ENCODE assay signal across 18 cellular contexts in the genomic region with DNA sequence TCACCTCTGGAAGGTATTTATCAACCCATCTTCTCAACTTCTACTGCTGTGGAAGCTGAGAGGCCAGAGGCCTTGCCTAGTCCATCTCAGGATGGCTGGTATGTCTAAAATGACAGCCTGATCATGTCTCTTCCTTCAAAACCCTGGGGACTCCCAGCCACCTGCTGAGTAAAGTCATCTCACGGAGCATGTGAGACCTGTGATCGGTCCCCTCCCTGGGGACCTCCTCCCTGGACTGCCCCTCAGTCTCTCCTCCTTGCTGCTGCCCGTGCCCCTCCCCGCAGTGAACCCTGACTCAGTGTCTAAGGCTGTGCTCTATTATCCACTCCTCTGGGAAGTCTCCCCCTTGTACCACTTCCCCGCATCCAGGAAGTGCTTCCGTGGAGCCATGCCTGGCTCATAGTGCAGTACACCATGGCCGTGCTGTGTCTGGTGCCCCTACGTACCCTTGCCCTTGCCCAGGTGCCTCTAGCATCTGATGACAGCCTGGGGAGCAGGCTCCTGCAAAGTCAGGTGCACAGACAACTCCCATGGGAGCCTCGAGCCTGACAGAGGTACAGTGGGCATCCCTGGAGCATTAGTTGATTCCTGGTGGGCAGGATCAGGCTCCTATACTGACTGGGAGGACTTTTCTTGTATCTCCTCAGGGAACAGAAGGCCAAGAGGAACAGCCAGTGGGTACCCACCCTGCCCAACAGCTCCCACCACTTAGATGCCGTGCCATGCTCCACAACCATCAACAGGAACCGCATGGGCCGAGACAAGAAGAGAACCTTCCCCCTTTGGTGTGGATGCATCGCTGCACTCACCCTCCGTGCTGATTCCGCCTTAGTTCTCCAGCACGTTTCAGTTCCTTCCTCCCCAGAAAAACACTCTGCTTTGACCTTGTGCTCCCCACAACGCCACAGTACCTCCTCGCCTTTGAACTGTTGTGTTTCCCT. TPM values are rescaled to one million over a fixed set of nuclear protein-coding genes. Genes with fewer than 3 reads are reported as not detected.
DNase-seq lines count a peak whose midpoint lies in the region; ATAC-seq and TF ChIP-seq lines count a peak whose summit lies in the region.
"Had no signal": no experiment of that assay in that cellular context is flagged by ENCODE, and none has a peak within 500 bp of the region (broad histone marks: within the 10 kb centered on the region; RNA-seq: fewer than 3 reads in every experiment).

No MANE protein-coding gene starts in this region.

- H2BK5ac ChIP-seq in trophoblast cell (ENCODE audit: low read depth, low read length, poor library complexity) = no peak overlapping the region

- no peak overlapping the region for H3K18ac ChIP-seq in trophoblast cell (ENCODE audit: low read length)

- no peak overlapping the region for H2BK12ac ChIP-seq in trophoblast cell (ENCODE audit: low read length)

- H4K8ac ChIP-seq in trophoblast cell (ENCODE audit: low read depth, low read length) = no peak overlapping the region

- H3K4me3 Mint-ChIP-seq in activated CD4-positive, alpha-beta T cell treated with anti-CD3 and anti-CD28 coated beads for 36 hours = no peak overlapping the region
- H3K4me3 Mint-ChIP-seq in CD14-positive monocyte = no peak overlapping the region

- H3K23ac ChIP-seq in trophoblast cell (ENCODE audit: low read length) = no peak overlapping the region

- H3K4me1 Mint-ChIP-seq in activated CD4-positive, alpha-beta T cell treated with anti-CD3 and anti-CD28 coated beads for 36 hours = no peaks in the 10 kb centered on the region
- H3K4me1 Mint-ChIP-seq in CD14-positive monocyte = no peaks in the 10 kb centered on the region

- H3K14ac ChIP-seq in trophoblast cell (ENCODE audit: low read length) = no peak overlapping the region

- no peak overlapping the region for H2AFZ ChIP-seq in trophoblast cell (ENCODE audit: insufficient read depth, low read length, poor library complexity)

- peak overlapping the region; percentile 6 for H4K12ac ChIP-seq in trophoblast cell (ENCODE audit: low read depth, low read length)

- H3K4me3 ChIP-seq in trophoblast cell (ENCODE audit: low read depth, low read length) = no peak overlapping the region
- H3K4me3 ChIP-seq: HAP-1, K562 had no signal

- peaks cover 57% of the 10 kb centered on the region for H3K36me3 Mint-ChIP-seq in activated CD4-positive, alpha-beta T cell treated with anti-CD3 and anti-CD28 coated beads for 36 hours (ENCODE audit: low read depth)
- H3K36me3 Mint-ChIP-seq in CD14-positive monocyte = peaks cover 77 to 97% of the 10 kb centered on the region in 2 donors

- CTCF ChIA-PET in activated CD4-positive, alpha-beta T cell treated with anti-CD3 and anti-CD28 coated beads for 36 hours (lab: Charles Lee) = no interaction called here

- H4K91ac ChIP-seq in trophoblast cell (ENCODE audit: low read depth, low read length) = no peak overlapping the region

- no peak overlapping the region for H3K9ac ChIP-seq in trophoblast cell (ENCODE audit: low read length)

- no peaks in the 10 kb centered on the region for H3K27me3 Mint-ChIP-seq in activated CD4-positive, alpha-beta T cell treated with anti-CD3 and anti-CD28 coated beads for 36 hours
- peaks cover 0 to 2% (median 0%) of the 10 kb centered on the region in 3 donors for H3K27me3 Mint-ChIP-seq in CD14-positive monocyte (ENCODE audit: low read depth in 3 of 3)

- no peaks in the 10 kb centered on the region for H3K79me1 ChIP-seq in trophoblast cell (ENCODE audit: low read length)

- H3K9me3 ChIP-seq in trophoblast cell (ENCODE audit: insufficient read depth, low read depth, low read length) = peaks cover 1% of the 10 kb centered on the region
- H3K9me3 ChIP-seq: HAP-1 had no signal

- H3K4me2 ChIP-seq in trophoblast cell (ENCODE audit: low read length) = no peak overlapping the region

- no peaks in the 10 kb centered on the region for H3K79me2 ChIP-seq in trophoblast cell (ENCODE audit: control insufficient read depth, insufficient read depth, low read length, poor library complexity)

- no peak for ATAC-seq in activated CD4-positive, alpha-beta T cell treated with anti-CD3 and anti-CD28 coated beads for 36 hours
- peak; percentile 61 for ATAC-seq in GM21825 (IDR thresholded peaks at IDR 0.05; ENCODE audit: unreplicated experiment)
- ATAC-seq in HG03565 (IDR thresholded peaks at IDR 0.05; ENCODE audit: unreplicated experiment) = peak; percentile 59
- ATAC-seq: K562, left colon had no signal

- H3K9me3 Mint-ChIP-seq in activated CD4-positive, alpha-beta T cell treated with anti-CD3 and anti-CD28 coated beads for 36 hours (ENCODE audit: low read depth) = no peaks in the 10 kb centered on the region
- H3K9me3 Mint-ChIP-seq in CD14-positive monocyte = peaks cover 0 to 3% (median 0%) of the 10 kb centered on the region in 7 donors

- no peak overlapping the region for H3K27ac ChIP-seq in trophoblast cell (ENCODE audit: low read depth, low read length)
- H3K27ac ChIP-seq: brain microvascular endothelial cell had no signal

- H2BK120ac ChIP-seq in trophoblast cell (ENCODE audit: insufficient read depth, low read length, poor library complexity) = no peak overlapping the region

- POLR2A ChIA-PET in activated CD4-positive, alpha-beta T cell treated with anti-CD3 and anti-CD28 coated beads for 36 hours (lab: Charles Lee) = no interaction called here

- H3K4me1 ChIP-seq in trophoblast cell (ENCODE audit: control insufficient read depth in 1 of 2, insufficient read depth in 2 of 2, low read length in 2 of 2) = no peaks in the 10 kb centered on the region

- no peak overlapping the region for H2AK5ac ChIP-seq in trophoblast cell (ENCODE audit: low read length)

- DNase-seq in activated CD4-positive, alpha-beta T cell treated with anti-CD3 and anti-CD28 coated beads for 36 hours = no peak
- DNase-seq in activated CD4-positive, alpha-beta T cell treated with anti-CD3 and anti-CD28 coated beads, Interleukin-2, amount 50 U/mL, for 4 hours = no peak
- DNase-seq in trophoblast cell (no peak), CD14-positive monocyte (ENCODE audit: low spot score) (no peak), NCI-H2227 (lab: John Stamatoyannopoulos, UW; ENCODE audit: unreplicated experiment) (no peak), GF-D8 (lab: John Stamatoyannopoulos, UW) (no peak)
- DNase-seq: 8988T; brain microvascular endothelial cell; DND-41; left colon; NCI-H524 treated with DMSO at 0.1 percent for 48 hours; stimulated activated CD4-positive, alpha-beta T cell treated with anti-CD3 and anti-CD28 coated beads, Interleukin-2, amount 100 ng/mL, for 48 hours; SW 1271 had no signal

- peaks cover 62 to 74% of the 10 kb centered on the region in 2 experiments for H3K36me3 ChIP-seq in trophoblast cell (ENCODE audit: control insufficient read depth in 1 of 2, insufficient read depth in 2 of 2, low read length in 2 of 2)

- H3K4ac ChIP-seq in trophoblast cell (ENCODE audit: low read depth, low read length) = no peak overlapping the region

- intact Hi-C loops in activated CD4-positive, alpha-beta T cell treated with anti-CD3 and anti-CD28 coated beads for 36 hours (cut with DNase I, micrococcal nuclease) = loop anchor here in 1 of 2 experiments (1.0 kb wide), 1 partner anchor 9 kb away; no protein-coding TSS in a partner anchor
- intact Hi-C loops in CD14-positive monocyte (cut with micrococcal nuclease) = no loop called here

- no peak for TF ChIP-seq CTCF in CD14-positive monocyte (IDR thresholded peaks at IDR 0.05)

- H3K27me3 ChIP-seq in trophoblast cell (ENCODE audit: insufficient read depth, low read length) = no peaks in the 10 kb centered on the region
- H3K27me3 ChIP-seq: brain microvascular endothelial cell had no signal

- peak overlapping the region; percentile 8 for H3K27ac Mint-ChIP-seq in activated CD4-positive, alpha-beta T cell treated with anti-CD3 and anti-CD28 coated beads for 36 hours
- H3K27ac Mint-ChIP-seq in CD14-positive monocyte = peak overlapping the region in 1 of 7 donors; percentile 44

- no CpG with 5 or more reads among the region's 18 CpGs for WGBS in trophoblast cell (ENCODE audit: extremely low coverage, insufficient coverage, insufficient read length)

RNA-seq across cellular contexts. Expression of a gene that starts 13.8 kb away (rescaled TPM):
- 10 to 100 TPM; 78.2 to 95.2 TPM for total RNA-seq in activated CD4-positive, alpha-beta T cell treated with anti-CD3 and anti-CD28 coated beads for 36 hours
- 69.1 and 71.9 TPM in 2 replicates for polyA plus RNA-seq in trophoblast cell (2013)
- 10 to 100 TPM; 30.3 to 31.5 TPM for polyA plus RNA-seq in CD14-positive monocyte

RNA-seq across cellular contexts. Expression of a gene that starts 27.9 kb away (rescaled TPM):
- 1 to 10 TPM in 1 of 2 experiments, under 1 TPM in 1; 0.32 to 1.1 TPM for total RNA-seq in activated CD4-positive, alpha-beta T cell treated with anti-CD3 and anti-CD28 coated beads for 36 hours
- polyA plus RNA-seq in trophoblast cell (2013) = 3.2 and 3.6 TPM in 2 replicates
- not detected for polyA plus RNA-seq in CD14-positive monocyte

RNA-seq across cellular contexts. Expression of a gene that starts 32.8 kb away (rescaled TPM):
- 100 to 1,000 TPM; 131 to 134 TPM for total RNA-seq in activated CD4-positive, alpha-beta T cell treated with anti-CD3 and anti-CD28 coated beads for 36 hours
- 50.2 and 52.6 TPM in 2 replicates for polyA plus RNA-seq in trophoblast cell (2013)
- 10 to 100 TPM; 15.3 to 26.8 TPM for polyA plus RNA-seq in CD14-positive monocyte

RNA-seq across cellular contexts. Expression of a gene that starts 37.8 kb away (rescaled TPM):
- 1 to 10 TPM in 1 of 2 experiments, under 1 TPM in 1; 0.30 to 1.3 TPM for total RNA-seq in activated CD4-positive, alpha-beta T cell treated with anti-CD3 and anti-CD28 coated beads for 36 hours
- polyA plus RNA-seq in trophoblast cell (2013) = 0.01 and 0.06 TPM in 2 replicates
- under 1 TPM in 1 of 2 donors, not detected in 1; 0.29 TPM for polyA plus RNA-seq in CD14-positive monocyte
- total RNA-seq: K562, left colon, osteocyte had no signal

RNA-seq across cellular contexts. Expression of a gene that starts 38.2 kb away (rescaled TPM):
- total RNA-seq in activated CD4-positive, alpha-beta T cell treated with anti-CD3 and anti-CD28 coated beads for 36 hours = 1 to 10 TPM; 5.2 to 5.7 TPM
- polyA plus RNA-seq in trophoblast cell (2013) = 1.1 and 1.7 TPM in 2 replicates
- under 1 TPM; 0.23 to 0.28 TPM for polyA plus RNA-seq in CD14-positive monocyte
